Comparison of ENCODE assay signal across 8 cellular contexts in the genomic region with DNA sequence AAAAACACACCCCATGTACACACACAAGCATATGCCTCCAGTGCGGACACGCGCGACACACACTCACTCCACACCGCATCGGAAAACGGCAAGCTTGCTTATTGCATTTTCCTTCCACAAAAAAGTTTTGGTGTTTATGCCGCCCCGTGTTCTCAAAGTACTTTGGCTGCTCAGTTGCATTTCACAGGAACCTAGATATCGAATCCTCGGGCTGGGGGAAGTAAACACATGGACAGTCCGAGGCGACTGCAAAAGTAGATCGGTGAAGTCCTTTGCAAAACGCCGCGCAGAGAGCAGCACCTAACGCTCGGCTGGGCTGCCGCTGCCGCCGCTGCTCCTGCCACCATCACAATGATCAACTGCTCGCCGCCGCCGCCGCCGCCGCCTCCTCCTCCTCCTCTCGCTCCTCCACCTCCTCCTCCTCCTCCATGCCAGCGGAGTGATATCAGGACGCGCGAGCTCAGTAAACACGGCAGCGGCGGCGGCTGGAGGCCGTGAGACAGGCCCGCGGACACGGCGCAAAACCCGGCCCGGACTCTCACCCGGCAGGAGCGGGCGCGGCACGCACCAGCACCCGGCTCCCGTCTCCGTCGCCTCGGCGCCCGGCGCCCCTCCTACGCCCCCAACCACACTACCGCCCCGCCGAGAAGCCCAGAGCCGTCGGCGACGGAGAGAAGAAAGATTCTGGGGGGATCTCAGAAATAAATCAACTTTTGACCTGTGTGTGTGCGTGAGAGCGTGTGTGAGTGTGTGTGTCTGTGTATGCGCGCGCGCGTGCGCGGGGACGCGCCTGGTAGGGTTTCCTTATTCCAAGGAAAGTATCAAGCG. TPM values are rescaled to one million over a fixed set of nuclear protein-coding genes. Genes with fewer than 3 reads are reported as not detected.
A peak's percentile ranks its signal among the peaks of the same experiment; 100 is the strongest.
DNase-seq lines count a peak whose midpoint lies in the region; ATAC-seq and TF ChIP-seq lines count a peak whose summit lies in the region.

Gene MAML3 (minus strand): TSS at position 441 of the 828 bp plus-strand sequence. CDS start 857 bp downstream, outside the sequence.

- H3K36me3 ChIP-seq in OCI-LY1 (ENCODE audit: insufficient read depth, low read length) (no peaks in the 10 kb centered on the region), endodermal cell (ENCODE audit: control insufficient read depth, insufficient read depth, low read length) (no peaks in the 10 kb centered on the region), mesodermal cell (ENCODE audit: control insufficient read depth, insufficient read depth, low read length) (no peaks in the 10 kb centered on the region)

- H3K36me3 Mint-ChIP-seq in IgD-negative memory B cell (peaks cover 1% of the 10 kb centered on the region), endodermal cell (ENCODE audit: low read depth) (no peaks in the 10 kb centered on the region)

- H3K27me3 ChIP-seq in OCI-LY1 (ENCODE audit: insufficient read depth, low read length): no peaks in the 10 kb centered on the region
- no peaks in the 10 kb centered on the region for H3K27me3 ChIP-seq in endodermal cell (ENCODE audit: control insufficient read depth, insufficient read depth, low read length, poor library complexity, severe bottlenecking)

- H3K9ac ChIP-seq in OCI-LY1 (ENCODE audit: low read length) (peak within 1 kb of the TSS; percentile 71), endodermal cell (ENCODE audit: extremely low read depth, low read length, poor library complexity, severe bottlenecking) (peak within 1 kb of the TSS; percentile 95)

- H3K4me1 Mint-ChIP-seq in IgD-negative memory B cell: peaks cover 27 to 36% (median 31%) of the 10 kb centered on the region in 3 donors
- peaks cover 20% of the 10 kb centered on the region for H3K4me1 Mint-ChIP-seq in endodermal cell

- DNase-seq in AG09319 (ENCODE audit: extremely low read depth, low read depth) (peak; percentile 91), endodermal cell (peak; percentile 97)
- DNase-seq in activated CD8-positive, alpha-beta memory T cell treated with anti-CD3 and anti-CD28 coated beads, Interleukin-2, amount 50 U/mL, for 48 hours: peak; percentile 88
- DNase-seq in stimulated activated CD8-positive, alpha-beta memory T cell treated with anti-CD3 and anti-CD28 coated beads, Interleukin-12 subunit alpha, Interleukin-12 subunit beta, amount 100 ng/mL, for 24 hours (ENCODE audit: extremely low read depth): peak; percentile 47

- H3K9me3 Mint-ChIP-seq in IgD-negative memory B cell (peaks cover 0 to 7% (median 0%) of the 10 kb centered on the region in 3 donors), endodermal cell (no peaks in the 10 kb centered on the region)

- H3K4me3 ChIP-seq in OCI-LY1 (ENCODE audit: low read depth, low read length, poor library complexity, severe bottlenecking) (peak within 1 kb of the TSS; percentile 75), endodermal cell (ENCODE audit: low read length) (peak within 1 kb of the TSS; percentile 97), mesodermal cell (ENCODE audit: extremely low read depth, insufficient read depth, low read length, poor library complexity, severe bottlenecking) (peak within 1 kb of the TSS; percentile 95)

- H3K27ac ChIP-seq in OCI-LY1 (ENCODE audit: low read depth, low read length, poor library complexity, severe bottlenecking) (peak within 1 kb of the TSS; percentile 84), endodermal cell (ENCODE audit: low read depth, low read length) (peak within 1 kb of the TSS; percentile 85), mesodermal cell (ENCODE audit: low read depth, low read length, severe bottlenecking) (peak within 1 kb of the TSS; percentile 96)

- no peaks in the 10 kb centered on the region for H4K20me1 ChIP-seq in OCI-LY1 (ENCODE audit: insufficient read depth, low read length)

- H3K27me3 Mint-ChIP-seq in IgD-negative memory B cell (peaks cover 59% of the 10 kb centered on the region), endodermal cell (ENCODE audit: insufficient read depth) (no peaks in the 10 kb centered on the region)

- H3K9me3 ChIP-seq in OCI-LY1 (ENCODE audit: low read length) (no peaks in the 10 kb centered on the region), endodermal cell (ENCODE audit: control insufficient read depth, low read length) (no peaks in the 10 kb centered on the region), mesodermal cell (ENCODE audit: control insufficient read depth, low read length) (no peaks in the 10 kb centered on the region)

- H3K4me3 Mint-ChIP-seq in IgD-negative memory B cell: peak within 1 kb of the TSS; percentile 76 to 93 (median 88)
- peak within 1 kb of the TSS; percentile 98 for H3K4me3 Mint-ChIP-seq in endodermal cell

- no peaks in the 10 kb centered on the region for H3F3A ChIP-seq in OCI-LY1 (ENCODE audit: insufficient read depth, low read length)

- H3K27ac Mint-ChIP-seq in IgD-negative memory B cell (peak within 1 kb of the TSS; percentile 88 to 96 (median 92)), endodermal cell (peak within 1 kb of the TSS; percentile 98)

- H3K9me2 ChIP-seq in OCI-LY1 (ENCODE audit: low read depth, low read length): no peaks in the 10 kb centered on the region

- H3K4me2 ChIP-seq in OCI-LY1 (ENCODE audit: low read length): peak within 1 kb of the TSS; percentile 96

- peaks cover 65% of the 10 kb centered on the region for H3K4me1 ChIP-seq in OCI-LY1 (ENCODE audit: insufficient read depth, low read length, severe bottlenecking)
- peaks cover 6% of the 10 kb centered on the region for H3K4me1 ChIP-seq in endodermal cell (ENCODE audit: control insufficient read depth, insufficient read depth, low read length)
- H3K4me1 ChIP-seq in mesodermal cell (ENCODE audit: control insufficient read depth, insufficient read depth, low read length, poor library complexity, severe bottlenecking): peaks cover 10% of the 10 kb centered on the region

- TF ChIP-seq CTCF in AG09319 (IDR thresholded peaks at IDR 0.05; ENCODE audit: low read depth, low read length) (no peak), OCI-LY1 (IDR thresholded peaks at IDR 0.05; ENCODE audit: low read length) (no peak), endodermal cell (conservative IDR thresholded peaks at IDR 0.05) (no peak)

- no peaks in the 10 kb centered on the region for H3K79me2 ChIP-seq in OCI-LY1 (ENCODE audit: insufficient read depth, low read length)

- ATAC-seq in GM21360 (IDR thresholded peaks at IDR 0.05; ENCODE audit: unreplicated experiment): peak; percentile 44

- H2AFZ ChIP-seq in OCI-LY1 (ENCODE audit: low read length): peak within 1 kb of the TSS; percentile 80; the same call in 1 of the 2 replicates

- WGBS in endodermal cell (ENCODE audit: insufficient coverage in 1 of 2, insufficient read length in 1 of 2), 2 experiments: 0 to 2% methylated on average over 30 to 78 of the region's 78 CpGs
- 0% methylated on average over 15 to 36 of the region's 78 CpGs for WGBS in mesodermal cell (ENCODE audit: insufficient coverage in 2 of 2), 2 experiments

RNA-seq across cellular contexts. Expression of gene MAML3, which starts in this region (rescaled TPM):
- polyA plus RNA-seq in IgD-negative memory B cell: 0.03 TPM
- total RNA-seq in endodermal cell: 10 to 100 TPM; 29.2 to 32.2 TPM
- polyA plus RNA-seq in endodermal cell (2013, experiment 1 of 2): 16.8 TPM
- 15.4 TPM for polyA plus RNA-seq in endodermal cell (2013, experiment 2 of 2)
- 21.2 TPM for polyA plus RNA-seq in mesodermal cell (2013, experiment 1 of 2)
- 21.8 TPM for polyA plus RNA-seq in mesodermal cell (2013, experiment 2 of 2)

Comparison
In these comparisons a context has a peak if more than half of its experiments do, and no peak if none do; other contexts are left out.
1. Peak in every context shown above with its lines: DNase-seq, ATAC-seq, H3K4me3 ChIP-seq and H3K27ac ChIP-seq.
2. DNase-seq: peak in every context shown above with its lines; median percentile 97 in endodermal cell; 91 in AG09319; 88 in activated CD8-positive, alpha-beta memory T cell treated with anti-CD3 and anti-CD28 coated beads, Interleukin-2, amount 50 U/mL, for 48 hours; 47 in stimulated activated CD8-positive, alpha-beta memory T cell treated with anti-CD3 and anti-CD28 coated beads, Interleukin-12 subunit alpha, Interleukin-12 subunit beta, amount 100 ng/mL, for 24 hours.